37 cellular contexts compared by ENCODE assay signal in the genomic region with DNA sequence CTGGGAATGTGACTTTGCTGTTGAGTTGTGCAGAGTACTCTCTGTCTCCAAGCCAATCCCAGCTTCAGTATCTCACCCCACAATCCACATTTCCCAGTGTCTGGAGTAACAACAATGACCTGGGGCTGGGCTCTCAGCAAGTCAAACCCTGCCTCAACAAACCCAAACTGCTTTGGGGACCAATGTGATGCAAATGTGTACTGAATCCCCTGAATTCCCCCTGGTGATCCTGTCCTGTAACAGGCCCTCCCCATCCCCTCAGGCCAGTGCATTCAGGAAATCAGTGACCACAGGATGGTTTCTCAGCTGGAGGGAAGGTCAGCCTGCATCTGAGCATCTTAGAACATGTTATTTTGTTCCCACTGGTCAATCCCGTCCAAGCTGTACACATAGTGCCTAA. TPM values are rescaled to one million over a fixed set of nuclear protein-coding genes. Genes with fewer than 3 reads are reported as not detected.
"Had no signal": no experiment of that assay in that cellular context is flagged by ENCODE, and none has a peak within 500 bp of the region (broad histone marks: within the 10 kb centered on the region; RNA-seq: fewer than 3 reads in every experiment).

No MANE protein-coding gene starts in this region.

- H3K9ac ChIP-seq: parathyroid adenoma had no signal

- DNase-seq: activated CD4-positive, alpha-beta memory T cell treated with anti-CD3 and anti-CD28 coated beads for 36 hours; activated CD4-positive, alpha-beta T cell treated with anti-CD3 and anti-CD28 coated beads, Interleukin-2, amount 10 ng/mL, durations not matched to agents 24 days and 14 days; activated CD4-positive, CD25-positive, alpha-beta regulatory T cell treated with anti-CD3 and anti-CD28 coated beads, Interleukin-2, amount 50 U/mL, for 72 hours; activated CD8-positive, alpha-beta memory T cell treated with anti-CD3 and anti-CD28 coated beads, Interleukin-2, amount 50 U/mL, for 4 hours; activated gamma-delta T cell; activated naive CD4-positive, alpha-beta T cell treated with anti-CD3 and anti-CD28 coated beads, Interleukin-2, amount 50 U/mL, for 16 hours; activated T-cell treated with anti-CD3 and anti-CD28 coated beads, Interleukin-2, amount 50 U/mL, for 1 hour; amygdala; caudate nucleus; cortex of kidney; effector memory CD8-positive, alpha-beta T cell; foreskin fibroblast; head of caudate nucleus; hypothalamus; immature natural killer cell; kidney; left colon; mammary epithelial cell; naive thymus-derived CD4-positive, alpha-beta T cell; occipital lobe; psoas muscle; stimulated activated CD4-positive, alpha-beta T cell treated with anti-CD3 and anti-CD28 coated beads, Interleukin-15, amount 100 ng/mL, for 24 hours; stimulated activated CD4-positive, alpha-beta T cell treated with anti-CD3 and anti-CD28 coated beads, Interleukin-2, amount 100 ng/mL, for 24 hours; stimulated activated naive CD4-positive, alpha-beta T cell; T-helper 17 cell; T1000; WERI-Rb-1 had no signal

- H2AFZ ChIP-seq: parathyroid adenoma had no signal

- H3K27ac Mint-ChIP-seq: activated CD4-positive, alpha-beta memory T cell treated with anti-CD3 and anti-CD28 coated beads for 36 hours; activated CD4-positive, alpha-beta T cell treated with anti-CD3 and anti-CD28 coated beads, Interleukin-2, amount 10 ng/mL, durations not matched to agents 24 days and 14 days; effector memory CD8-positive, alpha-beta T cell; immature natural killer cell; mesothelial cell of epicardium; naive thymus-derived CD4-positive, alpha-beta T cell; T-helper 17 cell had no signal

- H3K79me2 ChIP-seq: parathyroid adenoma had no signal

- ATAC-seq: effector memory CD8-positive, alpha-beta T cell; left colon; naive thymus-derived CD4-positive, alpha-beta T cell; psoas muscle; T-helper 17 cell had no signal

- H3K4me3 Mint-ChIP-seq: activated CD4-positive, alpha-beta memory T cell treated with anti-CD3 and anti-CD28 coated beads for 36 hours; activated CD4-positive, alpha-beta T cell treated with anti-CD3 and anti-CD28 coated beads, Interleukin-2, amount 10 ng/mL, durations not matched to agents 24 days and 14 days; effector memory CD8-positive, alpha-beta T cell; immature natural killer cell; mesothelial cell of epicardium; naive thymus-derived CD4-positive, alpha-beta T cell; T-helper 17 cell had no signal

- H3K4me2 ChIP-seq: smooth muscle cell had no signal

- H3K36me3 Mint-ChIP-seq: activated CD4-positive, alpha-beta memory T cell treated with anti-CD3 and anti-CD28 coated beads for 36 hours; immature natural killer cell; mesothelial cell of epicardium; naive thymus-derived CD4-positive, alpha-beta T cell had no signal

- H3K4me3 ChIP-seq: psoas muscle, smooth muscle cell, suprapubic skin, tibial nerve had no signal

- H3K27me3 ChIP-seq: suprapubic skin, tibial nerve had no signal

- H3K9me3 Mint-ChIP-seq: activated CD4-positive, alpha-beta memory T cell treated with anti-CD3 and anti-CD28 coated beads for 36 hours; activated CD4-positive, alpha-beta T cell treated with anti-CD3 and anti-CD28 coated beads, Interleukin-2, amount 10 ng/mL, durations not matched to agents 24 days and 14 days; effector memory CD8-positive, alpha-beta T cell; immature natural killer cell; mesothelial cell of epicardium had no signal

- H3K36me3 ChIP-seq: suprapubic skin, tibial nerve, WERI-Rb-1 had no signal

- H3K27ac ChIP-seq: parathyroid adenoma, psoas muscle, suprapubic skin, tibial nerve, WERI-Rb-1 had no signal

- H3K9me3 ChIP-seq: psoas muscle, suprapubic skin, tibial nerve had no signal

RNA-seq across cellular contexts. Expression of a gene that starts 36.7 kb away (rescaled TPM):
- total RNA-seq: activated CD4-positive, alpha-beta memory T cell treated with anti-CD3 and anti-CD28 coated beads for 36 hours; activated CD4-positive, alpha-beta T cell treated with anti-CD3 and anti-CD28 coated beads, Interleukin-2, amount 10 ng/mL, durations not matched to agents 24 days and 14 days; activated CD8-positive, alpha-beta memory T cell treated with anti-CD3 and anti-CD28 coated beads for 36 hours; chondrocyte; endothelial cell of umbilical vein; left colon; mammary epithelial cell; mesothelial cell of epicardium; naive thymus-derived CD4-positive, alpha-beta T cell; occipital lobe; psoas muscle; smooth muscle cell; T-helper 17 cell; tibial nerve had no signal
- polyA plus RNA-seq: endothelial cell of umbilical vein; esophagus; immature natural killer cell; mammary epithelial cell; naive thymus-derived CD4-positive, alpha-beta T cell; neural cell; psoas muscle; smooth muscle cell had no signal
